Comparison of ENCODE assay signal across 22 cellular contexts in the genomic region with DNA sequence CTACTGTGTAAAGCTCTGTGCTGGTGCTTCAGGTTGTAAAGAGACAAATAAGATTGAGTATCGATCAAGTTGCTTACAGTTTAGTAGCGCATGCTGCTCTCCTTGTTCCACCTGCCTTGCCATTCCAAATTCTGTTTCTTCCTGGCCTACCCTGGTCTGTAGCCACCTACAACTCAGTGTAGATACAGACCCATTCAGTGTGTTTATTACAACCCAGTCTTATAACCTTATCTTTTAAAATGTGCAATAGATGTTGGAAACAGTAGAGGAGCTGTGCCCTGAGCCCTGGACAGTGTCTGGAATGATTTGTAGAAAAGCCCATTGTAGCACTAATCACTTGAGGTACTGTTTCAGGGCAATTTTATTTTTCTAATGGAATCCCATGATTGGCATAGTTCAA.
DNase-seq lines count a peak whose midpoint lies in the region; TF ChIP-seq lines count a peak whose summit lies in the region.
"Had no signal": no experiment of that assay in that cellular context is flagged by ENCODE, and none has a peak within 500 bp of the region (broad histone marks: within the 10 kb centered on the region; RNA-seq: fewer than 3 reads in every experiment).

No MANE protein-coding gene starts in this region.

- no peak overlapping the region for H3K4me3 Mint-ChIP-seq in MCF 10A (ENCODE audit: unreplicated experiment)
- H3K4me3 Mint-ChIP-seq in neural progenitor cell, result no peak overlapping the region
- H3K4me3 Mint-ChIP-seq: activated naive CD8-positive, alpha-beta T cell treated with anti-CD3 and anti-CD28 coated beads, Interleukin-2, amount 10 ng/mL, durations not matched to agents 7 days and 5 days; activated T-helper 1 cell treated with anti-CD3 and anti-CD28 coated beads, Interleukin-12 subunit alpha, Interleukin-12 subunit beta, Interleukin-2, Interleukin-4 antibody, amounts not matched to agents 30 ng/mL and 10 ng/mL and 1 ng/mL, durations not matched to agents 14 hours and 24 hours and 36 hours; T-helper 2 cell treated with Interferon-gamma antibody and Interleukin-4, amounts not matched to agents 5 μg/mL and 100 μg/mL, for 36 hours had no signal

- no peaks in the 10 kb centered on the region for H3K36me3 Mint-ChIP-seq in MCF 10A (ENCODE audit: insufficient read depth, unreplicated experiment)
- H3K36me3 Mint-ChIP-seq in neural progenitor cell, result no peaks in the 10 kb centered on the region

- WGBS in mammary epithelial cell (ENCODE audit: low coverage, missing lambda C conversion rate), result 100% methylated on average over 2 of the region's 2 CpGs
- WGBS in esophagus squamous epithelium, 2 donors, result 89 to 93% methylated on average over 2 of the region's 2 CpGs

- no peaks in the 10 kb centered on the region for H4K20me1 ChIP-seq in mammary epithelial cell (ENCODE audit: insufficient read depth, low read length)
- peaks cover 17% of the 10 kb centered on the region for H4K20me1 ChIP-seq in neural progenitor cell (ENCODE audit: low read depth)

- H3K4me1 Mint-ChIP-seq in MCF 10A (ENCODE audit: insufficient read depth, unreplicated experiment) (peaks cover 20% of the 10 kb centered on the region), neural progenitor cell (peaks cover 19% of the 10 kb centered on the region)

- dilution Hi-C loops in mammary epithelial cell (cut with HindIII; ENCODE audit: low sequenced_read_pairs), result no loop called here

- BruUV-seq in MCF 10A (replicated peaks; lab: Mats Ljungman, UMichigan), result no TSS peak
- BruUV-seq in mammary epithelial cell (replicated peaks; lab: Mats Ljungman, UMichigan), result no TSS peak

- H3K4me2 ChIP-seq in mammary epithelial cell (ENCODE audit: insufficient read depth, low read depth, low read length), result no peak overlapping the region
- peak overlapping the region; percentile 10 for H3K4me2 ChIP-seq in neural progenitor cell

- peaks cover 15% of the 10 kb centered on the region for H3F3A ChIP-seq in neural progenitor cell (ENCODE audit: low read depth)

- TF ChIP-seq CTCF in MCF 10A (IDR thresholded peaks at IDR 0.05; ENCODE audit: unreplicated experiment) (no peak), mammary epithelial cell (conservative IDR thresholded peaks at IDR 0.05 in 1 of 2, IDR thresholded peaks at IDR 0.05 in 1 of 2; ENCODE audit: extremely low read depth in 1 of 2, insufficient read depth in 1 of 2, low read depth in 1 of 2, low read length in 2 of 2) (no peak), esophagus squamous epithelium (IDR thresholded peaks at IDR 0.05) (no peak), neural progenitor cell (IDR thresholded peaks at IDR 0.05) (no peak), uterus (IDR thresholded peaks at IDR 0.05) (no peak)

- no peaks in the 10 kb centered on the region for H3K36me3 ChIP-seq in mammary epithelial cell (ENCODE audit: insufficient read depth, low read length)
- H3K36me3 ChIP-seq in esophagus squamous epithelium, result no peaks in the 10 kb centered on the region
- no peaks in the 10 kb centered on the region for H3K36me3 ChIP-seq in neural progenitor cell
- no peaks in the 10 kb centered on the region for H3K36me3 ChIP-seq in uterus
- H3K36me3 ChIP-seq: gastrocnemius medialis, left ventricle myocardium inferior, ovary, SJCRH30 had no signal

- H3K27ac Mint-ChIP-seq in MCF 10A (ENCODE audit: low read depth, unreplicated experiment) (peak overlapping the region; percentile 70), neural progenitor cell (peak overlapping the region; percentile 68)
- H3K27ac Mint-ChIP-seq: activated naive CD8-positive, alpha-beta T cell treated with anti-CD3 and anti-CD28 coated beads, Interleukin-2, amount 10 ng/mL, durations not matched to agents 7 days and 5 days; activated T-helper 1 cell treated with anti-CD3 and anti-CD28 coated beads, Interleukin-12 subunit alpha, Interleukin-12 subunit beta, Interleukin-2, Interleukin-4 antibody, amounts not matched to agents 30 ng/mL and 10 ng/mL and 1 ng/mL, durations not matched to agents 14 hours and 24 hours and 36 hours; T-helper 2 cell treated with Interferon-gamma antibody and Interleukin-4, amounts not matched to agents 5 μg/mL and 100 μg/mL, for 36 hours had no signal

- H3K9me3 Mint-ChIP-seq in MCF 10A (ENCODE audit: unreplicated experiment) (no peaks in the 10 kb centered on the region), neural progenitor cell (no peaks in the 10 kb centered on the region)
- H3K9me3 Mint-ChIP-seq: activated naive CD8-positive, alpha-beta T cell treated with anti-CD3 and anti-CD28 coated beads, Interleukin-2, amount 10 ng/mL, durations not matched to agents 7 days and 5 days; activated T-helper 1 cell treated with anti-CD3 and anti-CD28 coated beads, Interleukin-12 subunit alpha, Interleukin-12 subunit beta, Interleukin-2, Interleukin-4 antibody, amounts not matched to agents 30 ng/mL and 10 ng/mL and 1 ng/mL, durations not matched to agents 14 hours and 24 hours and 36 hours; T-helper 2 cell treated with Interferon-gamma antibody and Interleukin-4, amounts not matched to agents 5 μg/mL and 100 μg/mL, for 36 hours had no signal

- H3K27me3 Mint-ChIP-seq in MCF 10A (ENCODE audit: insufficient read depth, unreplicated experiment) (no peaks in the 10 kb centered on the region), neural progenitor cell (ENCODE audit: insufficient read depth, low read depth) (no peaks in the 10 kb centered on the region)
- H3K27me3 Mint-ChIP-seq: activated naive CD8-positive, alpha-beta T cell treated with anti-CD3 and anti-CD28 coated beads, Interleukin-2, amount 10 ng/mL, durations not matched to agents 7 days and 5 days had no signal

- POLR2A ChIA-PET in MCF 10A (lab: Yijun Ruan, JAX), result interaction anchor here (0.8 to 2.5 kb wide), 18 partner anchors 8 to 201 kb away, joined by 3 to 16 read pairs (median 4); no protein-coding TSS in a partner anchor

- H3K79me2 ChIP-seq in mammary epithelial cell (ENCODE audit: insufficient read depth, low read length) (peaks cover 83% of the 10 kb centered on the region), neural progenitor cell (ENCODE audit: low read depth) (peaks cover 84% of the 10 kb centered on the region)

- H2AFZ ChIP-seq in mammary epithelial cell (ENCODE audit: low read depth, low read length) (no peak overlapping the region), neural progenitor cell (replicated peaks) (no peak overlapping the region)

- in situ Hi-C loops in mammary epithelial cell (cut with MboI; ENCODE audit: low sequenced_read_pairs in 2 of 2), result loop anchor here in 1 of 2 donors (5.0 kb wide), 1 partner anchor 66 kb away; no protein-coding TSS in a partner anchor

- H3K4me3 ChIP-seq in mammary epithelial cell (replicated peaks in 1 of 3; ENCODE audit: insufficient read depth in 1 of 3, low read depth in 2 of 3, low read length in 3 of 3), result no peak overlapping the region
- H3K4me3 ChIP-seq in esophagus squamous epithelium, result no peak overlapping the region
- H3K4me3 ChIP-seq in neural progenitor cell, result no peak overlapping the region
- H3K4me3 ChIP-seq in uterus, result no peak overlapping the region
- H3K4me3 ChIP-seq: gastrocnemius medialis, left ventricle myocardium inferior, ovary, SJCRH30 had no signal

- H3K27me3 ChIP-seq in mammary epithelial cell (ENCODE audit: insufficient read depth, low read length) (no peaks in the 10 kb centered on the region), esophagus squamous epithelium (no peaks in the 10 kb centered on the region), neural progenitor cell (no peaks in the 10 kb centered on the region), uterus (no peaks in the 10 kb centered on the region)
- H3K27me3 ChIP-seq: gastrocnemius medialis, ovary, SJCRH30 had no signal

- H3K27ac ChIP-seq in mammary epithelial cell (ENCODE audit: insufficient read depth, low read depth, low read length) (no peak overlapping the region), esophagus squamous epithelium (peak overlapping the region; percentile 14 to 60 (median 53)), neural progenitor cell (no peak overlapping the region), uterus (peak overlapping the region; percentile 56 to 57)
- H3K27ac ChIP-seq: C4-2B, SJCRH30 had no signal

- no peaks in the 10 kb centered on the region for H3K9me3 ChIP-seq in mammary epithelial cell (replicated peaks; ENCODE audit: insufficient read depth, low read length)
- H3K9me3 ChIP-seq in esophagus squamous epithelium, result no peaks in the 10 kb centered on the region
- no peaks in the 10 kb centered on the region for H3K9me3 ChIP-seq in neural progenitor cell (ENCODE audit: low read depth)
- H3K9me3 ChIP-seq in uterus, result no peaks in the 10 kb centered on the region
- H3K9me3 ChIP-seq: gastrocnemius medialis, left ventricle myocardium inferior, ovary, SJCRH30 had no signal

- CTCF ChIA-PET in MCF 10A (lab: Yijun Ruan, JAX) (interaction anchor here (0.6 to 1.8 kb wide), 6 partner anchors 36 to 67 kb away, joined by 3 to 5 read pairs (median 4); no protein-coding TSS in a partner anchor), mammary epithelial cell (lab: Charles Lee; ENCODE audit: low non-redundant PET) (no interaction called here)

- DNase-seq in MCF 10A (ENCODE audit: unreplicated experiment) (no peak), mammary epithelial cell (no peak), esophagus squamous epithelium (lab: John Stamatoyannopoulos, UW) (no peak), neural progenitor cell (ENCODE audit: low spot score) (no peak), uterus (no peak), UCSD-AML1 (lab: John Stamatoyannopoulos, UW; ENCODE audit: unreplicated experiment) (no peak), NOMO-1 treated with DMSO at 0.1 percent for 48 hours (lab: John Stamatoyannopoulos, UW; ENCODE audit: unreplicated experiment) (no peak)
- no peak for DNase-seq in activated CD4-positive, alpha-beta T cell treated with anti-CD3 and anti-CD28 coated beads, Interleukin-2, amount 50 U/mL, for 1 hour
- DNase-seq: 8988T; activated CD4-positive, CD25-positive, alpha-beta regulatory T cell; activated naive CD8-positive, alpha-beta T cell treated with anti-CD3 and anti-CD28 coated beads, Interleukin-2, amount 10 ng/mL, durations not matched to agents 7 days and 5 days; erythroblast; gastrocnemius medialis; left ventricle myocardium inferior; NCI-H2081; NCI-H510A treated with DMSO at 0.1 percent for 48 hours; ovary; SJCRH30; stimulated activated CD4-positive, alpha-beta T cell treated with anti-CD3 and anti-CD28 coated beads, Interleukin-2, amount 100 ng/mL, for 48 hours had no signal

- H3K4me1 ChIP-seq in mammary epithelial cell (ENCODE audit: insufficient read depth, low read length), result peaks cover 35% of the 10 kb centered on the region
- H3K4me1 ChIP-seq in esophagus squamous epithelium, result peaks cover 33 to 74% (median 45%) of the 10 kb centered on the region in 3 donors
- peaks cover 54% of the 10 kb centered on the region for H3K4me1 ChIP-seq in neural progenitor cell
- peaks cover 19 to 25% of the 10 kb centered on the region in 2 donors for H3K4me1 ChIP-seq in uterus

- TF ChIP-seq POLR2A in esophagus squamous epithelium (IDR thresholded peaks at IDR 0.05) (no peak), uterus (IDR thresholded peaks at IDR 0.05) (no peak)

- H3K9ac ChIP-seq in mammary epithelial cell (ENCODE audit: insufficient read depth, low read length) (no peak overlapping the region), neural progenitor cell (no peak overlapping the region)

- intact Hi-C loops in MCF 10A (cut with micrococcal nuclease) (loop anchor here (2.0 kb wide), 1 partner anchor 68 kb away; the partner anchor contains the start of gene DIP2B), mammary epithelial cell (cut with micrococcal nuclease) (loop anchor here (2.0 kb wide), 2 partner anchors 46 to 68 kb away; partner anchors contain the start of gene DIP2B), esophagus squamous epithelium (cut with DNase I) (no loop called here), uterus (cut with DNase I; ENCODE audit: low total_unique reads) (no loop called here)

Comparison
In these comparisons a context has a peak if more than half of its experiments do, and no peak if none do; other contexts are left out.
1. H3K27ac ChIP-seq: peak in esophagus squamous epithelium (4 of 4) and uterus (2 of 2); none in mammary epithelial cell (single experiment) and neural progenitor cell (single experiment).
2. intact Hi-C loops: an anchor here in MCF 10A (2.0 kb wide) and mammary epithelial cell (2.0 kb wide); none called in esophagus squamous epithelium and uterus.